In the genomic region with DNA sequence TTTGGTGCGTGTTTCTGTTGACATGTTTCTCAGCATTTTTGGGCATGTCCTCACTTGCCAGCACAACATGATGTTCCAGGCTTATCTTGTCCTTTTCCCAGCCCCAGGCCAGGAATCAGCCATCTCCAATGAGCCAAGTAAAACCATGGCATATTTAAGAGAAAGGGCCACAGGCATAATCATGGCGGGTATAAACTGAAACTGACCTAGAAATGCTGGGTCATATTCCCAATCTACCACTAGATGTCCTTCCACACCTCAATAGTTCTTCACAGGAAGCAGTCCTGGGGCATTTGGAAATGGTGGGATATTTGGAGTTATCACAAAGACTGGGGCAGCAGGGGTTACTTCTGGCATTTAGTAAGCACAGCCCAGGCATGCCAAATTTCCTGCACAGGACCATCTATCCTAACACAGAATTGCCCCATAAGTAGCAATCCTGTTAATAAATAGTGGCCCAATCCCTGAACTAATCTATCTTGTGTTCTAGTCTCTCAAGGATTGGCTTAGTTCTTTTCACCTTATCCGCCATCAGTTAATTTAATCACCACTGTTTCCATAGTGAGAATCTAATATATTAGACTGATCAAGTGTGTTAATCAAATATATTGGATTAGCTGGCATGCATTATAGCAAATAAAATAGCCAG, we compare ENCODE assay signal across 9 cellular contexts.
A peak's percentile ranks its signal among the peaks of the same experiment; 100 is the strongest.
DNase-seq lines count a peak whose midpoint lies in the region; ATAC-seq and TF ChIP-seq lines count a peak whose summit lies in the region.
"Had no signal": no experiment of that assay in that cellular context is flagged by ENCODE, and none has a peak within 500 bp of the region (broad histone marks: within the 10 kb centered on the region; RNA-seq: fewer than 3 reads in every experiment).

No MANE protein-coding gene starts in this region.

- TF ChIP-seq CTCF in HEK293 (tag by site-specific recombination; IDR thresholded peaks at IDR 0.05) = no peak
- peak; percentile 66 for TF ChIP-seq CTCF in endothelial cell (IDR thresholded peaks at IDR 0.05; ENCODE audit: unreplicated experiment)
- TF ChIP-seq CTCF in osteocyte (IDR thresholded peaks at IDR 0.05) = peak; percentile 63

- H3K36me3 ChIP-seq in HEK293 (ENCODE audit: control insufficient read depth in 2 of 2, insufficient read depth in 1 of 2, low read length in 2 of 2) = no peaks in the 10 kb centered on the region
- H3K36me3 ChIP-seq in NT2/D1 (ENCODE audit: insufficient read depth, insufficient read length, low read length) = no peaks in the 10 kb centered on the region
- H3K36me3 ChIP-seq: neutrophil had no signal

- H3K27me3 Mint-ChIP-seq in endothelial cell (ENCODE audit: unreplicated experiment) = no peaks in the 10 kb centered on the region
- H3K27me3 Mint-ChIP-seq in osteocyte (ENCODE audit: unreplicated experiment) = peaks cover 29% of the 10 kb centered on the region

- H3K4me1 Mint-ChIP-seq in endothelial cell (ENCODE audit: unreplicated experiment) (no peaks in the 10 kb centered on the region), osteocyte (ENCODE audit: unreplicated experiment) (no peaks in the 10 kb centered on the region)

- ATAC-seq in HG03439 (IDR thresholded peaks at IDR 0.05; ENCODE audit: unreplicated experiment) = no peak
- ATAC-seq in GM19397 (IDR thresholded peaks at IDR 0.05; ENCODE audit: unreplicated experiment) = no peak

- H3K9me3 ChIP-seq in HEK293 (ENCODE audit: control insufficient read depth, insufficient read depth, low read depth, low read length) (no peaks in the 10 kb centered on the region), NT2/D1 (ENCODE audit: insufficient read depth, low read length) (no peaks in the 10 kb centered on the region)
- H3K9me3 ChIP-seq: neutrophil had no signal

- H3K4me3 ChIP-seq in HEK293 (ENCODE audit: low read depth, low read length) (no peak overlapping the region), NT2/D1 (ENCODE audit: insufficient read length, low read depth) (no peak overlapping the region)

- POLR2A ChIA-PET in HEK293 (lab: Yijun Ruan, JAX) = no interaction called here

- H3K4me3 Mint-ChIP-seq in endothelial cell (ENCODE audit: unreplicated experiment) (no peak overlapping the region), osteocyte (ENCODE audit: unreplicated experiment) (no peak overlapping the region)

- CTCF ChIA-PET in HEK293 (lab: Yijun Ruan, JAX) = interaction anchor here (0.6 to 1.9 kb wide), 4 partner anchors 11 to 424 kb away, joined by 5 to 8 read pairs (median 6); no protein-coding TSS in a partner anchor

- H3K9ac ChIP-seq in NT2/D1 (ENCODE audit: insufficient read length, low read depth) = no peak overlapping the region

- H3K9me3 Mint-ChIP-seq in endothelial cell (ENCODE audit: unreplicated experiment) (no peaks in the 10 kb centered on the region), osteocyte (ENCODE audit: unreplicated experiment) (no peaks in the 10 kb centered on the region)

- H3K36me3 Mint-ChIP-seq in endothelial cell (ENCODE audit: low read depth, unreplicated experiment) = no peaks in the 10 kb centered on the region
- H3K36me3 Mint-ChIP-seq in osteocyte (ENCODE audit: unreplicated experiment) = no peaks in the 10 kb centered on the region

- no peaks in the 10 kb centered on the region for H3K4me1 ChIP-seq in HEK293 (ENCODE audit: control insufficient read depth, insufficient read depth, low read length)
- H3K4me1 ChIP-seq in NT2/D1 (ENCODE audit: insufficient read depth, insufficient read length) = no peaks in the 10 kb centered on the region

- H3K27me3 ChIP-seq in NT2/D1 (ENCODE audit: insufficient read depth, insufficient read length) = no peaks in the 10 kb centered on the region
- H3K27me3 ChIP-seq: neutrophil had no signal

- H3K27ac ChIP-seq in HEK293 (ENCODE audit: extremely low read depth, low read depth, low read length) = no peak overlapping the region
- H3K27ac ChIP-seq: neutrophil had no signal

- H3K27ac Mint-ChIP-seq in endothelial cell (ENCODE audit: unreplicated experiment) (no peak overlapping the region), osteocyte (ENCODE audit: unreplicated experiment) (no peak overlapping the region)

- DNase-seq in DMS114 treated with DMSO at 0.1 percent for 48 hours (lab: John Stamatoyannopoulos, UW; ENCODE audit: unreplicated experiment) (peak; percentile 12), NT2/D1 (ENCODE audit: low read depth, low spot score) (peak; percentile 55), endothelial cell (ENCODE audit: low spot score) (peak; percentile 22), osteocyte (ENCODE audit: extremely low spot score, unreplicated experiment) (no peak)
- DNase-seq in stimulated activated naive CD4-positive, alpha-beta T cell (lab: John Stamatoyannopoulos, UW) = no peak

TF ChIP-seq in HEK293, 187 proteins besides CTCF, POLR2A, EP300 and RAD21:
- TF ChIP-seq ZNF274 (IDR thresholded peaks at IDR 0.05; ENCODE audit: low read length) (no peak), ZNF274 (tag by site-specific recombination; IDR thresholded peaks at IDR 0.05; ENCODE audit: borderline replicate concordance) (no peak), HOXA7 (CRISPR knock-in tag; IDR thresholded peaks at IDR 0.05; ENCODE audit: borderline replicate concordance) (no peak), GLIS2 (tag by site-specific recombination; IDR thresholded peaks at IDR 0.05) (no peak), ZNF660 (tag by site-specific recombination; IDR thresholded peaks at IDR 0.05) (0 out of 2 replicates have a peak, but pooled peaks have one; percentile 43), ZNF654 (tag by site-specific recombination; IDR thresholded peaks at IDR 0.05; ENCODE audit: low read depth) (peak; percentile 52)
- TF ChIP-seq, protein P1, sequence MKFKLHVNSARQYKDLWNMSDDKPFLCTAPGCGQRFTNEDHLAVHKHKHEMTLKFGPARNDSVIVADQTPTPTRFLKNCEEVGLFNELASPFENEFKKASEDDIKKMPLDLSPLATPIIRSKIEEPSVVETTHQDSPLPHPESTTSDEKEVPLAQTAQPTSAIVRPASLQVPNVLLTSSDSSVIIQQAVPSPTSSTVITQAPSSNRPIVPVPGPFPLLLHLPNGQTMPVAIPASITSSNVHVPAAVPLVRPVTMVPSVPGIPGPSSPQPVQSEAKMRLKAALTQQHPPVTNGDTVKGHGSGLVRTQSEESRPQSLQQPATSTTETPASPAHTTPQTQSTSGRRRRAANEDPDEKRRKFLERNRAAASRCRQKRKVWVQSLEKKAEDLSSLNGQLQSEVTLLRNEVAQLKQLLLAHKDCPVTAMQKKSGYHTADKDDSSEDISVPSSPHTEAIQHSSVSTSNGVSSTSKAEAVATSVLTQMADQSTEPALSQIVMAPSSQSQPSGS (tag by site-specific recombination; IDR thresholded peaks at IDR 0.05; ENCODE audit: low read depth) = no peak
- TF ChIP-seq, protein P2, sequence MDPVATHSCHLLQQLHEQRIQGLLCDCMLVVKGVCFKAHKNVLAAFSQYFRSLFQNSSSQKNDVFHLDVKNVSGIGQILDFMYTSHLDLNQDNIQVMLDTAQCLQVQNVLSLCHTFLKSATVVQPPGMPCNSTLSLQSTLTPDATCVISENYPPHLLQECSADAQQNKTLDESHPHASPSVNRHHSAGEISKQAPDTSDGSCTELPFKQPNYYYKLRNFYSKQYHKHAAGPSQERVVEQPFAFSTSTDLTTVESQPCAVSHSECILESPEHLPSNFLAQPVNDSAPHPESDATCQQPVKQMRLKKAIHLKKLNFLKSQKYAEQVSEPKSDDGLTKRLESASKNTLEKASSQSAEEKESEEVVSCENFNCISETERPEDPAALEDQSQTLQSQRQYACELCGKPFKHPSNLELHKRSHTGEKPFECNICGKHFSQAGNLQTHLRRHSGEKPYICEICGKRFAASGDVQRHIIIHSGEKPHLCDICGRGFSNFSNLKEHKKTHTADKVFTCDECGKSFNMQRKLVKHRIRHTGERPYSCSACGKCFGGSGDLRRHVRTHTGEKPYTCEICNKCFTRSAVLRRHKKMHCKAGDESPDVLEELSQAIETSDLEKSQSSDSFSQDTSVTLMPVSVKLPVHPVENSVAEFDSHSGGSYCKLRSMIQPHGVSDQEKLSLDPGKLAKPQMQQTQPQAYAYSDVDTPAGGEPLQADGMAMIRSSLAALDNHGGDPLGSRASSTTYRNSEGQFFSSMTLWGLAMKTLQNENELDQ (tag by site-specific recombination; IDR thresholded peaks at IDR 0.05; ENCODE audit: low read depth) = no peak

Comparison
In these comparisons a context has a peak if more than half of its experiments do, and no peak if none do; other contexts are left out.
1. DNase-seq: peak in DMS114 treated with DMSO at 0.1 percent for 48 hours (single experiment), NT2/D1 (single experiment) and endothelial cell (single experiment); none in osteocyte (single experiment) and stimulated activated naive CD4-positive, alpha-beta T cell (0 of 6).